Comparison of ENCODE assay signal across 9 cellular contexts in the genomic region with DNA sequence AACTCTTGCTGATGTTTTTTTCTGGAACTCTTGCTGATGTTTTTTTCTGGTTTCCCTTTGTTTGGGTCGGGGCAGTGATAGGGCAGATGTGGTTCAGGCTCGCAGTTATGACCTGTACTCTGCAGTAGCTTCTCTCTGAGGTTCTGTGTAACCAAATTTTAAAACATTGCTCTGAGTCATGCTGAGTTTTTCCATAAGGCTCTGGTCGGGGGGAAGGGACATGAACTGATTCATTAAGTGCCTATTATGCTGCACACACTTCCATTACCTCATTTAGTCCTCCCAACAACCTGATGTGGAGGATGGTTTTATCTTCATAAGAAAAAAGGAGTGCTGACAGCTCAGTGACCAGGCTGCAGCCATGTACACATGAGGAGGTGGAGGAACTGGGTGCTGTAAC. TPM values are rescaled to one million over a fixed set of nuclear protein-coding genes. Genes with fewer than 3 reads are reported as not detected.
DNase-seq lines count a peak whose midpoint lies in the region; TF ChIP-seq lines count a peak whose summit lies in the region.
"Had no signal": no experiment of that assay in that cellular context is flagged by ENCODE, and none has a peak within 500 bp of the region (broad histone marks: within the 10 kb centered on the region; RNA-seq: fewer than 3 reads in every experiment).

No MANE protein-coding gene starts in this region.

- H3K23me2 ChIP-seq in H9 (ENCODE audit: insufficient read length, low read depth, low read length, poor library complexity, severe bottlenecking): peaks cover 8% of the 10 kb centered on the region

- H3K9me3 ChIP-seq in H9 (ENCODE audit: control insufficient read depth, low read depth, low read length) (no peaks in the 10 kb centered on the region), tibial nerve (no peaks in the 10 kb centered on the region), neural progenitor cell (ENCODE audit: low read depth) (no peaks in the 10 kb centered on the region)
- H3K9me3 ChIP-seq in effector memory CD4-positive, alpha-beta T cell (ENCODE audit: control insufficient read depth, low read length): no peaks in the 10 kb centered on the region
- H3K9me3 ChIP-seq: neutrophil had no signal

- H4K20me1 ChIP-seq in H9 (ENCODE audit: control insufficient read depth, insufficient read depth, insufficient read length): no peaks in the 10 kb centered on the region
- H4K20me1 ChIP-seq in neural progenitor cell (ENCODE audit: low read depth): peaks cover 100% of the 10 kb centered on the region

- peaks cover 76 to 78% of the 10 kb centered on the region in 2 experiments for H3K4me1 Mint-ChIP-seq in H9
- H3K4me1 Mint-ChIP-seq in neural progenitor cell: peaks cover 28% of the 10 kb centered on the region

- H3K4me2 ChIP-seq in H9 (ENCODE audit: insufficient read depth, insufficient read length, low read length) (no peak overlapping the region), neural progenitor cell (no peak overlapping the region)

- no peak for TF ChIP-seq EP300 in tibial nerve (IDR thresholded peaks at IDR 0.05)

- H3K9me3 Mint-ChIP-seq in H9 (no peaks in the 10 kb centered on the region), neural progenitor cell (no peaks in the 10 kb centered on the region)

- H2BK15ac ChIP-seq in H9 (ENCODE audit: low read depth, low read length): no peak overlapping the region

- no peak overlapping the region for H4K91ac ChIP-seq in H9 (ENCODE audit: insufficient read length, low read depth, low read length)

- no peak overlapping the region; a peak in 1 of 5 replicates for H3K4me3 Mint-ChIP-seq in H9
- no peak overlapping the region for H3K4me3 Mint-ChIP-seq in neural progenitor cell

- H3K79me1 ChIP-seq in H9 (ENCODE audit: insufficient read depth, low read depth, low read length, poor library complexity, severe bottlenecking): peaks cover 9% of the 10 kb centered on the region

- H3K9ac ChIP-seq in H9 (ENCODE audit: extremely low read depth, insufficient read length, low read length) (no peak overlapping the region), neural progenitor cell (no peak overlapping the region)

- H2BK12ac ChIP-seq in H9 (ENCODE audit: insufficient read length, low read depth, low read length): no peak overlapping the region

- no peak overlapping the region for H3K23ac ChIP-seq in H9 (ENCODE audit: insufficient read length, low read depth, low read length)

- H2BK120ac ChIP-seq in H9 (ENCODE audit: low read depth, low read length, poor library complexity, severe bottlenecking): no peak overlapping the region

- H3K27me3 ChIP-seq in H9 (ENCODE audit: insufficient read depth, low read length) (no peaks in the 10 kb centered on the region), tibial nerve (no peaks in the 10 kb centered on the region), neural progenitor cell (no peaks in the 10 kb centered on the region)
- H3K27me3 ChIP-seq in effector memory CD4-positive, alpha-beta T cell (replicated peaks; ENCODE audit: control insufficient read depth, insufficient read depth, low read length, poor library complexity, severe bottlenecking): no peaks in the 10 kb centered on the region
- H3K27me3 ChIP-seq: neutrophil had no signal

- no peak overlapping the region for H3K4me3 ChIP-seq in fibroblast of mammary gland (ENCODE audit: control insufficient read depth, low read depth, low read length)
- no peak overlapping the region for H3K4me3 ChIP-seq in effector memory CD4-positive, alpha-beta T cell (ENCODE audit: insufficient read depth, low read depth, low read length, poor library complexity, severe bottlenecking)
- H3K4me3 ChIP-seq in tibial nerve: no peak overlapping the region
- no peak overlapping the region for H3K4me3 ChIP-seq in neural progenitor cell

- no peak for TF ChIP-seq POLR2A in tibial nerve (IDR thresholded peaks at IDR 0.05)

- H2AFZ ChIP-seq in H9 (ENCODE audit: low read length): no peak overlapping the region
- no peak overlapping the region for H2AFZ ChIP-seq in neural progenitor cell (replicated peaks)

- no peak overlapping the region for H3K18ac ChIP-seq in H9 (ENCODE audit: insufficient read length, low read depth, low read length)

- no peak overlapping the region; the same call in 1 of the 2 replicates for H3K14ac ChIP-seq in H9 (ENCODE audit: insufficient read depth, low read length)

- H3K56ac ChIP-seq in H9 (ENCODE audit: insufficient read length, low read depth, low read length): no peak overlapping the region

- DNase-seq in H9: no peak
- DNase-seq in activated CD4-positive, alpha-beta T cell treated with anti-CD3 and anti-CD28 coated beads for 48 hours: peak; percentile 68
- peak; percentile 98 for DNase-seq in fibroblast of mammary gland (ENCODE audit: low read depth)
- DNase-seq in stimulated activated CD4-positive, alpha-beta T cell treated with anti-CD3 and anti-CD28 coated beads, Interleukin-4, amount 100 ng/mL, for 1 hour: peak; percentile 17
- DNase-seq in effector memory CD4-positive, alpha-beta T cell: no peak
- DNase-seq in tibial nerve (ENCODE audit: low spot score in 2 of 2): no peak
- no peak for DNase-seq in neural progenitor cell (ENCODE audit: low spot score)
- no peak for DNase-seq in mesenteric fat pad (ENCODE audit: low spot score)

- H3K36me3 ChIP-seq in effector memory CD4-positive, alpha-beta T cell (ENCODE audit: control insufficient read depth, insufficient read depth, low read length): no peaks in the 10 kb centered on the region
- no peaks in the 10 kb centered on the region for H3K36me3 ChIP-seq in tibial nerve
- no peaks in the 10 kb centered on the region for H3K36me3 ChIP-seq in neural progenitor cell
- H3K36me3 ChIP-seq: neutrophil had no signal

- H4K8ac ChIP-seq in H9 (replicated peaks; ENCODE audit: insufficient read length, low read depth, low read length): no peak overlapping the region

- no peak overlapping the region for H2AK5ac ChIP-seq in H9 (ENCODE audit: insufficient read length, low read length)

- TF ChIP-seq CTCF in H9 (conservative IDR thresholded peaks at IDR 0.05) (no peak), fibroblast of mammary gland (conservative IDR thresholded peaks at IDR 0.05; ENCODE audit: control insufficient read depth, insufficient read depth, low read depth, low read length) (no peak), tibial nerve (IDR thresholded peaks at IDR 0.05) (no peak), neural progenitor cell (IDR thresholded peaks at IDR 0.05) (no peak)

- no peak overlapping the region for H3K4ac ChIP-seq in H9 (ENCODE audit: low read depth, low read length)

- no peak overlapping the region for H2BK5ac ChIP-seq in H9 (ENCODE audit: insufficient read length, low read length)

- no peak overlapping the region for H3T11ph ChIP-seq in H9 (ENCODE audit: low read length)

- H3K36me3 Mint-ChIP-seq in H9 (ENCODE audit: insufficient read depth in 1 of 3, low read depth in 3 of 3) (peaks cover 0 to 4% (median 0%) of the 10 kb centered on the region in 3 experiments; a peak in 2 of 7 replicates), neural progenitor cell (peaks cover 14% of the 10 kb centered on the region)

- peaks cover 22% of the 10 kb centered on the region for H3F3A ChIP-seq in neural progenitor cell (ENCODE audit: low read depth)

- no CpG with 5 or more reads among the region's 3 CpGs for WGBS in H9 (ENCODE audit: extremely low coverage, insufficient read length, low lambda C conversion rate)
- 7 to 16% methylated on average over 3 of the region's 3 CpGs for WGBS in tibial nerve, 2 donors

- H2BK20ac ChIP-seq in H9 (ENCODE audit: low read depth, low read length, poor library complexity, severe bottlenecking): no peak overlapping the region

- H3K27ac ChIP-seq in H9 (ENCODE audit: insufficient read length, low read depth, low read length) (no peak overlapping the region), tibial nerve (peak overlapping the region in 1 of 4 donors; percentile 71), neural progenitor cell (no peak overlapping the region)
- H3K27ac ChIP-seq in effector memory CD4-positive, alpha-beta T cell (ENCODE audit: insufficient read depth, low read length, poor library complexity, severe bottlenecking): no peak overlapping the region
- H3K27ac ChIP-seq: neutrophil had no signal

- no peak overlapping the region for H4K5ac ChIP-seq in H9 (ENCODE audit: insufficient read length, low read depth, low read length)

- H3K27ac Mint-ChIP-seq in H9 (peak overlapping the region in 2 of 3 experiments; percentile 73 to 85; a peak in 4 of 7 replicates), neural progenitor cell (no peak overlapping the region)

- H3K79me2 ChIP-seq in H9 (ENCODE audit: insufficient read depth, low read length) (peaks cover 47% of the 10 kb centered on the region; the same call in 1 of the 2 replicates), neural progenitor cell (ENCODE audit: low read depth) (peaks cover 100% of the 10 kb centered on the region)

- H3K27me3 Mint-ChIP-seq in H9 (ENCODE audit: low read depth) (no peaks in the 10 kb centered on the region), neural progenitor cell (ENCODE audit: insufficient read depth, low read depth) (peaks cover 2% of the 10 kb centered on the region)

- H3K4me1 ChIP-seq in H9 (ENCODE audit: insufficient read depth, low read length) (peaks cover 20% of the 10 kb centered on the region), tibial nerve (peaks cover 0 to 47% (median 30%) of the 10 kb centered on the region in 4 donors), neural progenitor cell (peaks cover 34% of the 10 kb centered on the region)
- peaks cover 38% of the 10 kb centered on the region for H3K4me1 ChIP-seq in effector memory CD4-positive, alpha-beta T cell (ENCODE audit: control insufficient read depth, insufficient read depth, low read length, poor library complexity, severe bottlenecking)

RNA-seq across cellular contexts. Expression of a gene that starts 18.9 kb away (rescaled TPM):
- total RNA-seq in H9 (2021): 53.5 and 58.1 TPM in 2 replicates
- 10 to 100 TPM; 41.8 to 50.9 (median 47.8) TPM for total RNA-seq in tibial nerve
- total RNA-seq in neural progenitor cell (ENCODE audit: low replicate concordance): 35.9 and 60.0 TPM in 2 replicates
- 37.4 TPM for total RNA-seq in mesenteric fat pad

Comparison
In these comparisons a context has a peak if more than half of its experiments do, and no peak if none do; other contexts are left out.
1. DNase-seq: peak in activated CD4-positive, alpha-beta T cell treated with anti-CD3 and anti-CD28 coated beads for 48 hours (single experiment), fibroblast of mammary gland (single experiment) and stimulated activated CD4-positive, alpha-beta T cell treated with anti-CD3 and anti-CD28 coated beads, Interleukin-4, amount 100 ng/mL, for 1 hour (single experiment); none in H9 (single experiment), effector memory CD4-positive, alpha-beta T cell (0 of 3), tibial nerve (0 of 2), neural progenitor cell (single experiment) and mesenteric fat pad (single experiment).